8 cellular contexts compared by ENCODE assay signal in the genomic region with DNA sequence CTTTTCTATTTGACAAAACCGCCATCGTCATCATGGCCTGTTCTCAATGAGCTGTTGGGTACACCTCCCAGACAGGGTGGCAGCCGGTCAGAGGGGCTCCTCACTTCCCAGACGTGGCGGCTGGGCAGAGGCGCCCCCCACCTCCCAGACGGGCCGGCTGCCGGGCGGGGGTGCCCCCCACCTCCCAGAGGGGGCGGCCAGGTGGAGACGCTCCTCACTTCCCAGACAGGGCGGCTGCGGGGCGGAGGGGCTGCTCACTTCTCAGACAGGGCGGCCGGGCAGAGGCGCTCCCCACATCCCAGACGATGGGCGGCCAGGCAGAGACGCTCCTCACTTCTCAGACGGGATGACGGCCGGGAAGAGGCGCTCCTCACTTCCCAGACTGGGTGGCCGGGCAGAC. TPM values are rescaled to one million over a fixed set of nuclear protein-coding genes. Genes with fewer than 3 reads are reported as not detected.
"Had no signal": no experiment of that assay in that cellular context is flagged by ENCODE, and none has a peak within 500 bp of the region (broad histone marks: within the 10 kb centered on the region; RNA-seq: fewer than 3 reads in every experiment).

No MANE protein-coding gene starts in this region.

RNA-seq across cellular contexts. Expression of a gene that starts 50.1 kb away (rescaled TPM):
- total RNA-seq: activated B cell treated with CpG ODN at 0.5 μM for 24 hours; activated CD4-positive, alpha-beta memory T cell treated with anti-CD3 and anti-CD28 coated beads for 36 hours; activated CD4-positive, alpha-beta memory T cell treated with anti-CD3 and anti-CD28 coated beads, Interleukin-2, amount 10 ng/mL, durations not matched to agents 7 days and 5 days; activated CD4-positive, alpha-beta T cell treated with anti-CD3 and anti-CD28 coated beads, Interleukin-2, amount 10 ng/mL, durations not matched to agents 24 days and 14 days; activated CD4-positive, alpha-beta T cell treated with anti-CD3 and anti-CD28 coated beads, Interleukin-2, amount 10 ng/mL, durations not matched to agents 7 days and 5 days; T-helper 1 cell treated with Interleukin-12 subunit alpha and Interleukin-12 subunit beta and Interleukin-4 antibody, amounts not matched to agents 30 ng/mL and 1 ng/mL, for 36 hours; T-helper 17 cell; T-helper 2 cell treated with Interferon-gamma antibody and Interleukin-4, amounts not matched to agents 100 ng/mL and 5 ng/mL, for 36 hours had no signal
